In genomic region chr11:69651834-69652620, GRCh38 we compare ENCODE assay signal across 17 cellular contexts. TPM values are rescaled to one million over a fixed set of nuclear protein-coding genes. Genes with fewer than 3 reads are reported as not detected.
A peak's percentile ranks its signal among the peaks of the same experiment; 100 is the strongest.
DNase-seq lines count a peak whose midpoint lies in the region; ATAC-seq, FAIRE-seq and TF ChIP-seq lines count a peak whose summit lies in the region.
"Had no signal": no experiment of that assay in that cellular context is flagged by ENCODE, and none has a peak within 500 bp of the region (broad histone marks: within the 10 kb centered on the region; RNA-seq: fewer than 3 reads in every experiment).

No MANE protein-coding gene starts in this region.

- peak; percentile 12 for DNase-seq in H7
- DNase-seq in PC-9: no peak
- DNase-seq in endothelial cell of umbilical vein (ENCODE audit: low read depth, low spot score): no peak
- no peak for DNase-seq in progenitor cell of endocrine pancreas (ENCODE audit: low spot score, unreplicated experiment)
- DNase-seq in NCI-H2029 treated with DMSO at 0.1 percent for 48 hours (lab: John Stamatoyannopoulos, UW): no peak
- DNase-seq in CD8-positive, alpha-beta T cell: no peak
- no peak for DNase-seq in Ammon's horn (ENCODE audit: low spot score)
- DNase-seq: DMS 273 treated with DMSO at 0.1 percent for 48 hours, KG1, NCI-H1092, NCI-H2107, NCI-H446, Right ventricle myocardium superior, SW 1271 had no signal

- no peak overlapping the region for H3K4me3 ChIP-seq in H7 (ENCODE audit: insufficient read depth, low read depth, low read length)
- H3K4me3 ChIP-seq in PC-9: no peak overlapping the region
- no peak overlapping the region for H3K4me3 ChIP-seq in endothelial cell of umbilical vein (replicated peaks in 1 of 3; ENCODE audit: insufficient read depth in 1 of 3, low read depth in 1 of 3, low read length in 3 of 3)
- no peak overlapping the region for H3K4me3 ChIP-seq in CD8-positive, alpha-beta T cell (ENCODE audit: low read depth, low read length)
- H3K4me3 ChIP-seq: BLaER1 treated with 17β-estradiol and CSF1 and Interleukin-3, amounts not matched to agents 10 nM and 100 nM; HAP-1 had no signal

- peaks cover 18% of the 10 kb centered on the region for H3K4me1 ChIP-seq in PC-9 (replicated peaks; ENCODE audit: insufficient read depth)
- no peaks in the 10 kb centered on the region for H3K4me1 ChIP-seq in endothelial cell of umbilical vein (ENCODE audit: control insufficient read depth, extremely low read depth, insufficient read depth, low read length)
- H3K4me1 ChIP-seq in CD8-positive, alpha-beta T cell (ENCODE audit: insufficient read depth, low read length): no peaks in the 10 kb centered on the region
- H3K4me1 ChIP-seq: HAP-1 had no signal

- H3K36me3 Mint-ChIP-seq in progenitor cell of endocrine pancreas (ENCODE audit: insufficient read depth): peaks cover 21% of the 10 kb centered on the region
- peaks cover 6% of the 10 kb centered on the region for H3K36me3 Mint-ChIP-seq in CD8-positive, alpha-beta T cell

- POLR2A ChIA-PET in PC-9 (lab: Charles Lee; ENCODE audit: unreplicated experiment): interaction anchor here (0.7 kb wide), 1 partner anchor 832 kb away, joined by 7 read pairs; no protein-coding TSS in a partner anchor
- POLR2A ChIA-PET in endothelial cell of umbilical vein (lab: Charles Lee): interaction anchor here (0.6 kb wide), 1 partner anchor 49 kb away, joined by 6 read pairs; no protein-coding TSS in a partner anchor
- POLR2A ChIA-PET in CD8-positive, alpha-beta T cell (lab: Charles Lee): no interaction called here

- H3K4me2 ChIP-seq in PC-9: no peak overlapping the region
- H3K4me2 ChIP-seq in endothelial cell of umbilical vein (ENCODE audit: insufficient read depth, low read length): no peak overlapping the region
- H3K4me2 ChIP-seq: BLaER1 treated with 17β-estradiol and CSF1 and Interleukin-3, amounts not matched to agents 10 nM and 100 nM had no signal

- no peaks in the 10 kb centered on the region for H3K9me3 ChIP-seq in PC-9 (ENCODE audit: insufficient read depth, low read depth)
- no peaks in the 10 kb centered on the region for H3K9me3 ChIP-seq in endothelial cell of umbilical vein (replicated peaks; ENCODE audit: control insufficient read depth, insufficient read depth, low read length)
- no peaks in the 10 kb centered on the region for H3K9me3 ChIP-seq in CD8-positive, alpha-beta T cell (ENCODE audit: low read length)
- H3K9me3 ChIP-seq: BLaER1 treated with 17β-estradiol and CSF1 and Interleukin-3, amounts not matched to agents 10 nM and 100 nM; HAP-1 had no signal

- peaks cover 35% of the 10 kb centered on the region for H3K79me2 ChIP-seq in PC-9 (ENCODE audit: low read depth)
- H3K79me2 ChIP-seq in endothelial cell of umbilical vein (ENCODE audit: control insufficient read depth, insufficient read depth, low read length): peaks cover 31% of the 10 kb centered on the region

- H3K36me3 ChIP-seq in H7 (replicated peaks; ENCODE audit: control insufficient read depth, insufficient read depth, low read length) (peaks cover 29% of the 10 kb centered on the region), PC-9 (ENCODE audit: low read depth) (peaks cover 55% of the 10 kb centered on the region), endothelial cell of umbilical vein (ENCODE audit: control insufficient read depth in 2 of 2, extremely low read depth in 1 of 2, insufficient read depth in 2 of 2, low read length in 2 of 2) (peaks cover 26 to 32% of the 10 kb centered on the region in 2 experiments)
- no peaks in the 10 kb centered on the region for H3K36me3 ChIP-seq in CD8-positive, alpha-beta T cell (ENCODE audit: insufficient read depth, low read length)
- H3K36me3 ChIP-seq: BLaER1 treated with 17β-estradiol and CSF1 and Interleukin-3, amounts not matched to agents 10 nM and 100 nM; HAP-1 had no signal

- intact Hi-C loops in PC-9 (cut with micrococcal nuclease; ENCODE audit: unreplicated experiment): no loop called here
- intact Hi-C loops in endothelial cell of umbilical vein (cut with micrococcal nuclease): no loop called here
- intact Hi-C loops in CD8-positive, alpha-beta T cell (cut with DNase I, micrococcal nuclease): no loop called here

- dilution Hi-C loops in endothelial cell of umbilical vein (cut with MboI; ENCODE audit: extremely low pct_ligation_motif_present, low sequenced_read_pairs): loop anchor here (25.0 kb wide), 1 partner anchor 540 kb away; no protein-coding TSS in a partner anchor

- H4K20me1 ChIP-seq in PC-9 (ENCODE audit: insufficient read depth) (peaks cover 75% of the 10 kb centered on the region), endothelial cell of umbilical vein (replicated peaks; ENCODE audit: control insufficient read depth, extremely low read depth, insufficient read depth, low read length) (no peaks in the 10 kb centered on the region)

- peaks cover 5% of the 10 kb centered on the region for H3K4me1 Mint-ChIP-seq in progenitor cell of endocrine pancreas (ENCODE audit: low read depth)
- no peaks in the 10 kb centered on the region for H3K4me1 Mint-ChIP-seq in CD8-positive, alpha-beta T cell (ENCODE audit: low read depth)

- BruUV-seq in PC-9 (replicated peaks; lab: Mats Ljungman, UMichigan): TSS peak; percentile 10
- BruUV-seq in endothelial cell of umbilical vein (replicated peaks; lab: Mats Ljungman, UMichigan): no TSS peak

- no peaks in the 10 kb centered on the region for H3K9me2 ChIP-seq in PC-9 (ENCODE audit: insufficient read depth)

- H3K27me3 ChIP-seq in H7 (ENCODE audit: control insufficient read depth, insufficient read depth, low read length) (no peaks in the 10 kb centered on the region), PC-9 (ENCODE audit: insufficient read depth, low read depth) (no peaks in the 10 kb centered on the region), endothelial cell of umbilical vein (ENCODE audit: control insufficient read depth in 2 of 2, insufficient read depth in 2 of 2, low read length in 2 of 2) (no peaks in the 10 kb centered on the region)
- no peaks in the 10 kb centered on the region for H3K27me3 ChIP-seq in CD8-positive, alpha-beta T cell (ENCODE audit: insufficient read depth, low read length)

- H3K4me3 Mint-ChIP-seq in progenitor cell of endocrine pancreas (ENCODE audit: low read depth): no peak overlapping the region
- no peak overlapping the region for H3K4me3 Mint-ChIP-seq in CD8-positive, alpha-beta T cell

- TF ChIP-seq POLR2A in endothelial cell of umbilical vein (IDR thresholded peaks at IDR 0.05; ENCODE audit: low read depth, low read length): no peak

- CTCF ChIA-PET in PC-9 (lab: Charles Lee) (no interaction called here), endothelial cell of umbilical vein (lab: Charles Lee) (no interaction called here)
- CTCF ChIA-PET in CD8-positive, alpha-beta T cell (lab: Charles Lee): no interaction called here

- no peaks in the 10 kb centered on the region for H3K27me3 Mint-ChIP-seq in progenitor cell of endocrine pancreas
- no peaks in the 10 kb centered on the region for H3K27me3 Mint-ChIP-seq in CD8-positive, alpha-beta T cell (ENCODE audit: low read depth)

- no peak overlapping the region for H3K9ac ChIP-seq in endothelial cell of umbilical vein (replicated peaks; ENCODE audit: extremely low read depth, insufficient read depth, low read length)
- H3K9ac ChIP-seq: BLaER1 treated with 17β-estradiol and CSF1 and Interleukin-3, amounts not matched to agents 10 nM and 100 nM had no signal

- TF ChIP-seq CTCF in PC-9 (conservative IDR thresholded peaks at IDR 0.05) (no peak), endothelial cell of umbilical vein (IDR thresholded peaks at IDR 0.05; ENCODE audit: extremely low read depth in 1 of 2, insufficient read depth in 1 of 2, low read depth in 1 of 2, low read length in 2 of 2) (no peak), progenitor cell of endocrine pancreas (IDR thresholded peaks at IDR 0.05; ENCODE audit: unreplicated experiment) (no peak)
- no peak for TF ChIP-seq CTCF in CD8-positive, alpha-beta T cell (IDR thresholded peaks at IDR 0.05)

- no peak for ATAC-seq in CD8-positive, alpha-beta T cell

- peak overlapping the region; percentile 45 for H3K27ac Mint-ChIP-seq in progenitor cell of endocrine pancreas
- no peak overlapping the region for H3K27ac Mint-ChIP-seq in CD8-positive, alpha-beta T cell

- H3F3A ChIP-seq in PC-9 (ENCODE audit: insufficient read depth, low read depth): peaks cover 88% of the 10 kb centered on the region

- H3K27ac ChIP-seq in PC-9 (no peak overlapping the region), endothelial cell of umbilical vein (ENCODE audit: insufficient read depth, low read depth, low read length) (no peak overlapping the region)
- no peak overlapping the region for H3K27ac ChIP-seq in CD8-positive, alpha-beta T cell (ENCODE audit: low read depth, low read length)
- H3K27ac ChIP-seq: BLaER1 treated with 17β-estradiol and CSF1 and Interleukin-3, amounts not matched to agents 10 nM and 100 nM had no signal

- H3K9me3 Mint-ChIP-seq in progenitor cell of endocrine pancreas (ENCODE audit: low read depth): no peaks in the 10 kb centered on the region
- H3K9me3 Mint-ChIP-seq in CD8-positive, alpha-beta T cell: no peaks in the 10 kb centered on the region

- no peak for FAIRE-seq in endothelial cell of umbilical vein (lab: Jason Lieb, UNC)

- H2AFZ ChIP-seq in PC-9: no peak overlapping the region
- no peak overlapping the region for H2AFZ ChIP-seq in endothelial cell of umbilical vein (ENCODE audit: low read depth, low read length)

- no peaks in the 10 kb centered on the region for H3K9me1 ChIP-seq in endothelial cell of umbilical vein (replicated peaks; ENCODE audit: control insufficient read depth, extremely low read depth, insufficient read depth, low read length)

RNA-seq across cellular contexts. Expression of gene CCND1, which starts 11.1 kb away (rescaled TPM):
- total RNA-seq in H7 (2014; rRNA removed; shearing (Covaris generic)): 220 and 292 TPM in 2 replicates
- total RNA-seq in PC-9 (2021) (346 and 586 TPM in 2 replicates), endothelial cell of umbilical vein (336 and 370 TPM in 2 replicates), progenitor cell of endocrine pancreas (409 and 437 TPM in 2 replicates)
- 98.7 and 113 TPM in 2 replicates for polyA plus RNA-seq in endothelial cell of umbilical vein
- 120 and 122 TPM in 2 replicates for polyA plus RNA-seq in endothelial cell of umbilical vein (2011; cell fraction: cytosol; rRNA removed)
- polyA plus RNA-seq in endothelial cell of umbilical vein (2011; cell fraction: nucleus; rRNA removed): 102 and 108 TPM in 2 replicates
- polyA plus RNA-seq in endothelial cell of umbilical vein (2012): 207 and 276 TPM in 2 replicates
- 128 and 155 TPM in 2 replicates for polyA minus RNA-seq in endothelial cell of umbilical vein
- polyA minus RNA-seq in endothelial cell of umbilical vein (2011; cell fraction: cytosol; rRNA and poly(A)+ RNA removed): 24.0 TPM
- 63.3 and 131 TPM in 2 replicates for polyA minus RNA-seq in endothelial cell of umbilical vein (2011; cell fraction: nucleus; rRNA and poly(A)+ RNA removed)
- 1 to 10 TPM; 6.6 to 7.1 TPM for total RNA-seq in CD8-positive, alpha-beta T cell

RNA-seq across cellular contexts. Expression of gene LTO1, which starts 23.1 kb away (rescaled TPM):
- total RNA-seq in H7 (2014; rRNA removed; shearing (Covaris generic)): 12.3 and 13.9 TPM in 2 replicates
- total RNA-seq in PC-9 (2021): 41.1 and 50.3 TPM in 2 replicates
- total RNA-seq in endothelial cell of umbilical vein: 27.3 and 30.9 TPM in 2 replicates
- polyA plus RNA-seq in endothelial cell of umbilical vein: 22.1 and 26.8 TPM in 2 replicates
- polyA plus RNA-seq in endothelial cell of umbilical vein (2011; cell fraction: cytosol; rRNA removed): 19.8 and 23.3 TPM in 2 replicates
- 47.9 and 48.3 TPM in 2 replicates for polyA plus RNA-seq in endothelial cell of umbilical vein (2011; cell fraction: nucleus; rRNA removed)
- polyA plus RNA-seq in endothelial cell of umbilical vein (2012): 19.3 and 22.6 TPM in 2 replicates
- 17.2 and 22.0 TPM in 2 replicates for polyA minus RNA-seq in endothelial cell of umbilical vein
- polyA minus RNA-seq in endothelial cell of umbilical vein (2011; cell fraction: cytosol; rRNA and poly(A)+ RNA removed): 12.4 TPM
- polyA minus RNA-seq in endothelial cell of umbilical vein (2011; cell fraction: nucleus; rRNA and poly(A)+ RNA removed): 25.4 and 26.6 TPM in 2 replicates
- total RNA-seq in progenitor cell of endocrine pancreas: 28.5 and 33.4 TPM in 2 replicates
- 10 to 100 TPM; 28.3 to 29.1 TPM for total RNA-seq in CD8-positive, alpha-beta T cell

RNA-seq across cellular contexts. Expression of gene FGF19, which starts 51.8 kb away (rescaled TPM):
- total RNA-seq in H7 (2014; rRNA removed; shearing (Covaris generic)): 36.7 and 42.8 TPM in 2 replicates
- total RNA-seq in PC-9 (2021) (2.0 and 3.4 TPM in 2 replicates), endothelial cell of umbilical vein (not detected in 2 replicates), progenitor cell of endocrine pancreas (not detected in 2 replicates)
- polyA plus RNA-seq in endothelial cell of umbilical vein: 0.03 TPM in 1 of 2 replicates, not detected in the other
- polyA plus RNA-seq in endothelial cell of umbilical vein (2011; cell fraction: cytosol; rRNA removed): not detected in 2 replicates
- not detected in 2 replicates for polyA plus RNA-seq in endothelial cell of umbilical vein (2011; cell fraction: nucleus; rRNA removed)
- polyA plus RNA-seq in endothelial cell of umbilical vein (2012): not detected in 2 replicates
- not detected in 2 replicates for polyA minus RNA-seq in endothelial cell of umbilical vein
- polyA minus RNA-seq in endothelial cell of umbilical vein (2011; cell fraction: cytosol; rRNA and poly(A)+ RNA removed): 0.41 TPM
- polyA minus RNA-seq in endothelial cell of umbilical vein (2011; cell fraction: nucleus; rRNA and poly(A)+ RNA removed): not detected in 2 replicates
- total RNA-seq in CD8-positive, alpha-beta T cell: not detected
- total RNA-seq: M059J, Right ventricle myocardium superior had no signal

Comparison
In these comparisons a context has a peak if more than half of its experiments do, and no peak if none do; other contexts are left out.
1. RNA of gene CCND1, which starts 11.1 kb away (total RNA-seq): 409 to 437 TPM in progenitor cell of endocrine pancreas, 336 to 370 TPM in endothelial cell of umbilical vein, 346 to 586 TPM in PC-9 and 220 to 292 TPM in H7; 6.6 to 7.1 TPM in CD8-positive, alpha-beta T cell; every median in the first group is over 10 times any median in the second.